In genomic region chr4:151228196-151229119, GRCh38 we compare ENCODE assay signal across 12 cellular contexts. TPM values are rescaled to one million over a fixed set of nuclear protein-coding genes. Genes with fewer than 3 reads are reported as not detected.
DNase-seq lines count a peak whose midpoint lies in the region; ATAC-seq and TF ChIP-seq lines count a peak whose summit lies in the region.
"Had no signal": no experiment of that assay in that cellular context is flagged by ENCODE, and none has a peak within 500 bp of the region (broad histone marks: within the 10 kb centered on the region; RNA-seq: fewer than 3 reads in every experiment).

No MANE protein-coding gene starts in this region.

- WGBS in endodermal cell (ENCODE audit: insufficient coverage in 1 of 2, insufficient read length in 1 of 2), 2 experiments: 95% methylated on average over 4 of the region's 6 CpGs; no CpG with 5 or more reads in 1 of the 2 experiments

- intact Hi-C loops in gastrocnemius medialis (cut with DNase I; ENCODE audit: low total_unique reads): no loop called here
- intact Hi-C loops in CD8-positive, alpha-beta T cell (cut with DNase I, micrococcal nuclease): no loop called here

- no peak for TF ChIP-seq POLR2A in gastrocnemius medialis (IDR thresholded peaks at IDR 0.05)

- H3K27ac ChIP-seq in gastrocnemius medialis (peak overlapping the region; percentile 50 to 59 (median 54)), endodermal cell (ENCODE audit: low read depth, low read length) (no peak overlapping the region)
- no peak overlapping the region for H3K27ac ChIP-seq in CD8-positive, alpha-beta T cell (ENCODE audit: low read depth, low read length)

- TF ChIP-seq CTCF in astrocyte of the spinal cord (IDR thresholded peaks at IDR 0.05; ENCODE audit: low read depth, low read length) (no peak), gastrocnemius medialis (IDR thresholded peaks at IDR 0.05 in 4 of 5, conservative IDR thresholded peaks at IDR 0.05 in 1 of 5) (no peak), endodermal cell (conservative IDR thresholded peaks at IDR 0.05) (no peak)
- TF ChIP-seq CTCF in CD8-positive, alpha-beta T cell (IDR thresholded peaks at IDR 0.05): no peak

- H3K4me3 ChIP-seq in astrocyte of the spinal cord (ENCODE audit: low read depth, low read length) (no peak overlapping the region), gastrocnemius medialis (peak overlapping the region in 3 of 4 donors; percentile 1 to 31 (median 5)), endodermal cell (ENCODE audit: low read length) (no peak overlapping the region)
- H3K4me3 ChIP-seq in CD8-positive, alpha-beta T cell (ENCODE audit: low read depth, low read length): no peak overlapping the region
- H3K4me3 ChIP-seq: pancreas had no signal

- CTCF ChIA-PET in CD8-positive, alpha-beta T cell (lab: Charles Lee): interaction anchor here (0.6 kb wide), 1 partner anchor 28 kb away, joined by 3 read pairs; no protein-coding TSS in a partner anchor

- H3K4me1 ChIP-seq in gastrocnemius medialis (peaks cover 0 to 25% of the 10 kb centered on the region in 2 donors), endodermal cell (ENCODE audit: control insufficient read depth, insufficient read depth, low read length) (no peaks in the 10 kb centered on the region)
- H3K4me1 ChIP-seq in CD8-positive, alpha-beta T cell (ENCODE audit: insufficient read depth, low read length): no peaks in the 10 kb centered on the region

- H3K9ac ChIP-seq in endodermal cell (ENCODE audit: extremely low read depth, low read length, poor library complexity, severe bottlenecking): no peak overlapping the region

- no peaks in the 10 kb centered on the region for H3K27me3 ChIP-seq in gastrocnemius medialis
- H3K27me3 ChIP-seq in endodermal cell (ENCODE audit: control insufficient read depth, insufficient read depth, low read length, poor library complexity, severe bottlenecking): no peaks in the 10 kb centered on the region
- no peaks in the 10 kb centered on the region for H3K27me3 ChIP-seq in CD8-positive, alpha-beta T cell (ENCODE audit: insufficient read depth, low read length)
- H3K27me3 ChIP-seq: pancreas had no signal

- H3K9me3 ChIP-seq in gastrocnemius medialis: no peaks in the 10 kb centered on the region
- no peaks in the 10 kb centered on the region for H3K9me3 ChIP-seq in endodermal cell (ENCODE audit: control insufficient read depth, low read length)
- no peaks in the 10 kb centered on the region for H3K9me3 ChIP-seq in CD8-positive, alpha-beta T cell (ENCODE audit: low read length)
- H3K9me3 ChIP-seq: pancreas had no signal

- no peak overlapping the region for H3K27ac Mint-ChIP-seq in endodermal cell
- H3K27ac Mint-ChIP-seq in CD8-positive, alpha-beta T cell: no peak overlapping the region

- no peaks in the 10 kb centered on the region for H3K27me3 Mint-ChIP-seq in endodermal cell (ENCODE audit: insufficient read depth)
- peaks cover 29% of the 10 kb centered on the region for H3K27me3 Mint-ChIP-seq in CD8-positive, alpha-beta T cell (ENCODE audit: low read depth)

- no peak overlapping the region for H3K4me3 Mint-ChIP-seq in endodermal cell
- no peak overlapping the region for H3K4me3 Mint-ChIP-seq in CD8-positive, alpha-beta T cell

- H3K9me3 Mint-ChIP-seq in endodermal cell: no peaks in the 10 kb centered on the region
- H3K9me3 Mint-ChIP-seq in CD8-positive, alpha-beta T cell: no peaks in the 10 kb centered on the region

- no peak for ATAC-seq in gastrocnemius medialis
- no peak for ATAC-seq in CD8-positive, alpha-beta T cell

- peak; percentile 22 for DNase-seq in EL
- DNase-seq in astrocyte of the spinal cord (ENCODE audit: low read depth, low spot score): peak; percentile 67
- peak; percentile 81 for DNase-seq in glomerular endothelial cell (ENCODE audit: extremely low read depth, low read depth, low spot score)
- DNase-seq in gastrocnemius medialis: no peak
- DNase-seq in endodermal cell: no peak
- no peak for DNase-seq in AG20443 (ENCODE audit: low spot score)
- no peak for DNase-seq in CD8-positive, alpha-beta T cell
- no peak for DNase-seq in SKM-1 (lab: John Stamatoyannopoulos, UW; ENCODE audit: unreplicated experiment)
- DNase-seq: AML-193, NCI-H1694, pancreas had no signal

- POLR2A ChIA-PET in CD8-positive, alpha-beta T cell (lab: Charles Lee): no interaction called here

- H3K36me3 Mint-ChIP-seq in endodermal cell (ENCODE audit: low read depth): peaks cover 18% of the 10 kb centered on the region
- H3K36me3 Mint-ChIP-seq in CD8-positive, alpha-beta T cell: no peaks in the 10 kb centered on the region

- H3K4me1 Mint-ChIP-seq in endodermal cell: no peaks in the 10 kb centered on the region
- H3K4me1 Mint-ChIP-seq in CD8-positive, alpha-beta T cell (ENCODE audit: low read depth): no peaks in the 10 kb centered on the region

- in situ Hi-C loops in astrocyte of the spinal cord (cut with HindIII; ENCODE audit: low sequenced_read_pairs) (no loop called here), gastrocnemius medialis (cut with MboI; ENCODE audit: low sequenced_read_pairs in 4 of 4) (no loop called here)

- H3K36me3 ChIP-seq in gastrocnemius medialis (no peaks in the 10 kb centered on the region), endodermal cell (ENCODE audit: control insufficient read depth, insufficient read depth, low read length) (no peaks in the 10 kb centered on the region)
- H3K36me3 ChIP-seq in CD8-positive, alpha-beta T cell (ENCODE audit: insufficient read depth, low read length): no peaks in the 10 kb centered on the region
- H3K36me3 ChIP-seq: pancreas had no signal

RNA-seq across cellular contexts. Expression of gene PRSS48, which starts 48.5 kb away (rescaled TPM):
- total RNA-seq in glomerular endothelial cell (not detected in 2 replicates), gastrocnemius medialis (not detected), endodermal cell (not detected)
- polyA plus RNA-seq in endodermal cell (2013, experiment 1 of 2): not detected
- polyA plus RNA-seq in endodermal cell (2013, experiment 2 of 2): not detected
- not detected for total RNA-seq in CD8-positive, alpha-beta T cell
- total RNA-seq: cerebellum, pancreas had no signal
- polyA plus RNA-seq: pancreas had no signal

Comparison
In these comparisons a context has a peak if more than half of its experiments do, and no peak if none do; other contexts are left out.
1. DNase-seq: peak in EL (single experiment), astrocyte of the spinal cord (single experiment) and glomerular endothelial cell (single experiment); none in gastrocnemius medialis (0 of 2), endodermal cell (single experiment), AG20443 (single experiment), CD8-positive, alpha-beta T cell (0 of 7) and SKM-1 (single experiment).
2. H3K4me3 ChIP-seq: peak in gastrocnemius medialis (3 of 4); none in astrocyte of the spinal cord (single experiment), endodermal cell (single experiment) and CD8-positive, alpha-beta T cell (single experiment).
3. H3K27ac ChIP-seq: peak in gastrocnemius medialis (4 of 4); none in endodermal cell (single experiment) and CD8-positive, alpha-beta T cell (single experiment).